In genomic region chr1:46221749-46222148, GRCh38 we compare ENCODE assay signal across 19 cellular contexts. TPM values are rescaled to one million over a fixed set of nuclear protein-coding genes. Genes with fewer than 3 reads are reported as not detected.
DNase-seq lines count a peak whose midpoint lies in the region; ATAC-seq and TF ChIP-seq lines count a peak whose summit lies in the region.
"Had no signal": no experiment of that assay in that cellular context is flagged by ENCODE, and none has a peak within 500 bp of the region (broad histone marks: within the 10 kb centered on the region; RNA-seq: fewer than 3 reads in every experiment).

No MANE protein-coding gene starts in this region.

- H3K9ac ChIP-seq in NT2/D1 (ENCODE audit: insufficient read length, low read depth) = peak overlapping the region; percentile 46

- DNase-seq in NT2/D1 (ENCODE audit: low read depth, low spot score) (peak; percentile 56), left kidney (ENCODE audit: low read depth, low spot score) (peak; percentile 37), substantia nigra (lab: John Stamatoyannopoulos, UW) (peak; percentile 25 to 92 (median 77)), HT-29 (ENCODE audit: low spot score) (no peak), NCI-H2227 treated with DMSO at 0.1 percent for 48 hours (lab: John Stamatoyannopoulos, UW) (no peak), BE2C (no peak)
- DNase-seq: activated effector memory CD4-positive, alpha-beta T cell treated with Interleukin-2 at 50 U/mL for 16 hours; DMS79; NCI-H2171; stimulated activated CD4-positive, alpha-beta T cell treated with anti-CD3 and anti-CD28 coated beads, Interleukin-1b, Interleukin-23, amount 100 ng/mL, for 48 hours; trophoblast cell had no signal

- no peaks in the 10 kb centered on the region for H3K9me3 ChIP-seq in NT2/D1 (ENCODE audit: insufficient read depth, low read length)
- no peaks in the 10 kb centered on the region for H3K9me3 ChIP-seq in BE2C
- H3K9me3 ChIP-seq: SJSA1 had no signal

- peak overlapping the region; percentile 97 for H3K27ac ChIP-seq in cingulate gyrus (ENCODE audit: low read depth, low read length)
- peak overlapping the region; percentile 91 for H3K27ac ChIP-seq in substantia nigra (ENCODE audit: low read depth, low read length, poor library complexity, severe bottlenecking)
- H3K27ac ChIP-seq: C4-2B, SJSA1 had no signal

- no peak for TF ChIP-seq CTCF in BE2C (IDR thresholded peaks at IDR 0.05; ENCODE audit: low read depth, low read length)

- H3K4me1 ChIP-seq in NT2/D1 (ENCODE audit: insufficient read depth, insufficient read length) = peaks cover 30% of the 10 kb centered on the region
- no peaks in the 10 kb centered on the region for H3K4me1 ChIP-seq in BE2C

- no peak for ATAC-seq in HG02852 (IDR thresholded peaks at IDR 0.05; ENCODE audit: unreplicated experiment)

- no peaks in the 10 kb centered on the region for H3K36me3 ChIP-seq in NT2/D1 (ENCODE audit: insufficient read depth, insufficient read length, low read length)
- no peaks in the 10 kb centered on the region for H3K36me3 ChIP-seq in BE2C
- H3K36me3 ChIP-seq: SJSA1 had no signal

- H3K27me3 ChIP-seq in NT2/D1 (ENCODE audit: insufficient read depth, insufficient read length) (no peaks in the 10 kb centered on the region), BE2C (no peaks in the 10 kb centered on the region)
- H3K27me3 ChIP-seq: SJSA1 had no signal

- H3K4me3 ChIP-seq in NT2/D1 (ENCODE audit: insufficient read length, low read depth) (no peak overlapping the region), BE2C (ENCODE audit: low read depth, low read length) (no peak overlapping the region)
- H3K4me3 ChIP-seq: SJSA1 had no signal

RNA-seq across cellular contexts. Expression of gene LURAP1, which starts 18.6 kb away (rescaled TPM):
- not detected in 2 replicates for total RNA-seq in HT-29 (2014; rRNA removed; shearing (Covaris generic))
- 0.31 TPM for polyA plus RNA-seq in BE2C (2012; ENCODE audit: insufficient read depth, insufficient read length, low read depth)

RNA-seq across cellular contexts. Expression of gene POMGNT1, which starts 23.5 kb away (rescaled TPM):
- total RNA-seq in HT-29 (2014; rRNA removed; shearing (Covaris generic)) = 53.5 TPM in 2 replicates
- 27.4 TPM for polyA plus RNA-seq in BE2C (2012; ENCODE audit: insufficient read depth, insufficient read length, low read depth)

RNA-seq across cellular contexts. Expression of gene RAD54L, which starts 25.8 kb away (rescaled TPM):
- 22.0 and 32.5 TPM in 2 replicates for total RNA-seq in HT-29 (2014; rRNA removed; shearing (Covaris generic))
- 1.2 TPM for polyA plus RNA-seq in BE2C (2012; ENCODE audit: insufficient read depth, insufficient read length, low read depth)

RNA-seq across cellular contexts. Expression of gene P3R3URF, which starts 45.5 kb away (rescaled TPM):
- total RNA-seq in HT-29 (2014; rRNA removed; shearing (Covaris generic)) = not detected in 2 replicates
- not detected for polyA plus RNA-seq in BE2C (2012; ENCODE audit: insufficient read depth, insufficient read length, low read depth)
- total RNA-seq: dermis microvascular lymphatic vessel endothelial cell, M059J, mucosa of gallbladder, pulmonary artery endothelial cell, SJSA1 had no signal

RNA-seq across cellular contexts. Expression of gene TSPAN1, which starts 46.9 kb away (rescaled TPM):
- total RNA-seq in HT-29 (2014; rRNA removed; shearing (Covaris generic)) = 162 and 165 TPM in 2 replicates
- not detected for polyA plus RNA-seq in BE2C (2012; ENCODE audit: insufficient read depth, insufficient read length, low read depth)
- total RNA-seq: SJSA1 had no signal

Comparison
In these comparisons a context has a peak if more than half of its experiments do, and no peak if none do; other contexts are left out.
1. DNase-seq: peak in NT2/D1 (single experiment), left kidney (single experiment) and substantia nigra (49 of 49); none in HT-29 (single experiment), NCI-H2227 treated with DMSO at 0.1 percent for 48 hours (single experiment) and BE2C (single experiment).